ENCODE assay signal across 1 cellular context in genomic region chr20:32191422-32191821, GRCh38.
TF ChIP-seq lines count a peak whose summit lies in the region.

No MANE protein-coding gene starts in this region.

TF ChIP-seq in GM23338, 12 proteins besides CTCF, POLR2A, EP300 and RAD21 (continued from another document):
- TF ChIP-seq ETS1 (IDR thresholded peaks at IDR 0.05) (no peak), ZNF331 (CRISPR knock-in tag; IDR thresholded peaks at IDR 0.05; ENCODE audit: low read depth) (no peak)
TF ChIP-seq in GM23338: peak in this region for 1.
